In the genomic region with DNA sequence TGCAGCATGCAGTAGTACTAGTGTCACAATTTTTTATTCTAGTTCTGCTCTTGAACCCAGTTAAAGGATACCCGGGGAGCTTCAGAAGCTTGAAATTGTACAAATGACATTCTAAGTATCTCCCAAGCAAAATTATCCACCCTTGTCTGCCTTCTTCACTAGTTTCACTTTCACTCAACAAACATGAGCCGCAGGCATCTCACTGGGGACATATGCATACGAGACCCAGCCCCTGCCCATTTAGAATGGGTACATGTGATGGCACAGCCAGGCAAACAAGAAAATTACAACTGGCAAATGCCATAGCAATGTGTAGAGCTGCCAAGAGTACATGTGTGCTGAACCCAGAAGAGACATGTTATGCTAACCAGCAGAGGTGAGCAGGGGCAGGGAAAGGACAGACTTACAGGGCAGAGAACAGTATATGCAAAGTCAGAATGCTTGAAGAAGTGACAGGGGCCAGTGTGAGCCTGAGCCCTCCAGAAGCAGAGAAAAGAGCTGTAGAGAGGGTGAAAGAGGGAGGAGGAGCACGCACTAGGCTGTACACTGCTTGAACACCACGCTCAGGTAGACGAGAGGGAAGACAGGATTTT, we compare ENCODE assay signal across 1 cellular context.
TF ChIP-seq lines count a peak whose summit lies in the region.

No MANE protein-coding gene starts in this region.

TF ChIP-seq in liver, 16 proteins besides CTCF, POLR2A, EP300 and RAD21 (continued from another document):
- no peak for TF ChIP-seq ZBTB33 (IDR thresholded peaks at IDR 0.05)
